ENCODE assay signal across 8 cellular contexts in genomic region chr6:90478789-90479602, GRCh38.
DNase-seq lines count a peak whose midpoint lies in the region; ATAC-seq and TF ChIP-seq lines count a peak whose summit lies in the region.

No MANE protein-coding gene starts in this region.

- DNase-seq in COLO668 (lab: John Stamatoyannopoulos, UW; ENCODE audit: unreplicated experiment) (peak; percentile 77), GM20000 (ENCODE audit: low spot score) (peak; percentile 67), HK-2 (ENCODE audit: unreplicated experiment) (peak; percentile 84), NCI-H748 treated with DMSO at 0.1 percent for 48 hours (lab: John Stamatoyannopoulos, UW) (peak; percentile 68), dedifferentiated amniotic fluid mesenchymal stem cell (ENCODE audit: extremely low spot score) (peak; percentile 96), right lobe of liver (peak; percentile 80 to 85 (median 82))
- peak; percentile 87 for DNase-seq in activated CD4-positive, alpha-beta T cell treated with anti-CD3 and anti-CD28 coated beads, Interleukin-2, amount 10 ng/mL, durations not matched to agents 7 days and 5 days
- peak; percentile 71 to 80 (median 74) for DNase-seq in stimulated activated CD4-positive, alpha-beta T cell treated with anti-CD3 and anti-CD28 coated beads, TNF-alpha, amount 100 ng/mL, for 48 hours (ENCODE audit: low read depth in 3 of 3)

- H3K27me3 Mint-ChIP-seq in activated CD4-positive, alpha-beta T cell treated with anti-CD3 and anti-CD28 coated beads, Interleukin-2, amount 10 ng/mL, durations not matched to agents 7 days and 5 days, result no peaks in the 10 kb centered on the region

- H3K4me1 Mint-ChIP-seq in activated CD4-positive, alpha-beta T cell treated with anti-CD3 and anti-CD28 coated beads, Interleukin-2, amount 10 ng/mL, durations not matched to agents 7 days and 5 days, result peaks cover 58% of the 10 kb centered on the region

- intact Hi-C loops in right lobe of liver (cut with DNase I), result no loop called here

- ATAC-seq in right lobe of liver, result peak; percentile 100

- CTCF ChIA-PET in activated CD4-positive, alpha-beta T cell treated with anti-CD3 and anti-CD28 coated beads, Interleukin-2, amount 10 ng/mL, durations not matched to agents 7 days and 5 days (lab: Charles Lee), result interaction anchor here (0.6 to 8.9 kb wide), 44 partner anchors 9 to 842 kb away, joined by 3 to 72 read pairs (median 4); partner anchors contain the start of gene BACH2

- H3K4me1 ChIP-seq in right lobe of liver, result peaks cover 0 to 4% (median 0%) of the 10 kb centered on the region in 4 donors

- H3K36me3 Mint-ChIP-seq in activated CD4-positive, alpha-beta T cell treated with anti-CD3 and anti-CD28 coated beads, Interleukin-2, amount 10 ng/mL, durations not matched to agents 7 days and 5 days (ENCODE audit: low read depth), result no peaks in the 10 kb centered on the region

- no peaks in the 10 kb centered on the region for H3K27me3 ChIP-seq in right lobe of liver

- no peaks in the 10 kb centered on the region for H3K36me3 ChIP-seq in right lobe of liver

- no peak for TF ChIP-seq POLR2A in right lobe of liver (IDR thresholded peaks at IDR 0.05)

- WGBS in right lobe of liver (ENCODE audit: insufficient coverage, low coverage, low lambda C conversion rate, missing lambda C conversion rate), result 32% methylated on average over 12 of the region's 15 CpGs

- no peak overlapping the region for H3K4me3 Mint-ChIP-seq in activated CD4-positive, alpha-beta T cell treated with anti-CD3 and anti-CD28 coated beads, Interleukin-2, amount 10 ng/mL, durations not matched to agents 7 days and 5 days

- peaks cover 5% of the 10 kb centered on the region for H3K9me3 Mint-ChIP-seq in activated CD4-positive, alpha-beta T cell treated with anti-CD3 and anti-CD28 coated beads, Interleukin-2, amount 10 ng/mL, durations not matched to agents 7 days and 5 days

- TF ChIP-seq CTCF in GM20000 (IDR thresholded peaks at IDR 0.05; ENCODE audit: extremely low read depth, missing control alignments) (peak; percentile 47), right lobe of liver (IDR thresholded peaks at IDR 0.05) (peak; percentile 89 to 91 (median 90))

- H3K4me3 ChIP-seq in right lobe of liver, result no peak overlapping the region

- POLR2A ChIA-PET in activated CD4-positive, alpha-beta T cell treated with anti-CD3 and anti-CD28 coated beads, Interleukin-2, amount 10 ng/mL, durations not matched to agents 7 days and 5 days (lab: Charles Lee), result no interaction called here

- no peak overlapping the region for H3K27ac ChIP-seq in right lobe of liver

- H3K9me3 ChIP-seq in right lobe of liver, result no peaks in the 10 kb centered on the region

- H3K27ac Mint-ChIP-seq in activated CD4-positive, alpha-beta T cell treated with anti-CD3 and anti-CD28 coated beads, Interleukin-2, amount 10 ng/mL, durations not matched to agents 7 days and 5 days, result peak overlapping the region; percentile 1
